Comparison of ENCODE assay signal across 26 cellular contexts in genomic region chr6:13049666-13050254, GRCh38.
DNase-seq lines count a peak whose midpoint lies in the region; ATAC-seq and TF ChIP-seq lines count a peak whose summit lies in the region.
"Had no signal": no experiment of that assay in that cellular context is flagged by ENCODE, and none has a peak within 500 bp of the region (broad histone marks: within the 10 kb centered on the region; RNA-seq: fewer than 3 reads in every experiment).

No MANE protein-coding gene starts in this region.

- H3K4me1 ChIP-seq in breast epithelium: no peaks in the 10 kb centered on the region
- no peaks in the 10 kb centered on the region for H3K4me1 ChIP-seq in PC-3 (ENCODE audit: insufficient read depth, low read length)
- no peaks in the 10 kb centered on the region for H3K4me1 ChIP-seq in mucosa of descending colon (ENCODE audit: low read depth)
- H3K4me1 ChIP-seq in adrenal gland (replicated peaks in 1 of 2): no peaks in the 10 kb centered on the region
- H3K4me1 ChIP-seq: A549 had no signal

- DNase-seq in T47D (ENCODE audit: low read depth in 1 of 2, low spot score in 1 of 2): peak; percentile 12 to 14
- DNase-seq in breast epithelium (ENCODE audit: low spot score in 2 of 2): no peak
- no peak for DNase-seq in PC-3
- DNase-seq in epithelial cell of proximal tubule (ENCODE audit: low read depth): no peak
- DNase-seq in mucosa of descending colon: no peak
- DNase-seq in adrenal gland: no peak
- DNase-seq in GM19238 (ENCODE audit: insufficient read length, low spot score): no peak
- DNase-seq: activated CD4-positive, alpha-beta memory T cell treated with anti-CD3 and anti-CD28 coated beads for 36 hours; activated CD4-positive, alpha-beta T cell treated with anti-CD3 and anti-CD28 coated beads for 1 hour; activated naive CD4-positive, alpha-beta T cell; activated naive CD8-positive, alpha-beta T cell treated with anti-CD3 and anti-CD28 coated beads, Interleukin-2, amount 50 U/mL, for 24 hours; CD4-positive, alpha-beta memory T cell; dorsolateral prefrontal cortex; HCEC 1CT; hypothalamus; Kasumi-1; NCI-H1694 treated with DMSO at 0.1 percent for 48 hours; NCI-H2171 treated with DMSO at 0.1 percent for 48 hours; NCI-H510A treated with DMSO at 0.1 percent for 48 hours; Right ventricle myocardium superior; stimulated activated CD4-positive, alpha-beta T cell treated with anti-CD3 and anti-CD28 coated beads, Interleukin-15, amount 100 ng/mL, for 24 hours; T-helper 17 cell had no signal

- no peaks in the 10 kb centered on the region for H3K9me2 ChIP-seq in PC-3 (replicated peaks; ENCODE audit: low read length)

- H3K36me3 ChIP-seq in breast epithelium (no peaks in the 10 kb centered on the region), PC-3 (ENCODE audit: low read depth, low read length) (no peaks in the 10 kb centered on the region), mucosa of descending colon (ENCODE audit: low read depth) (no peaks in the 10 kb centered on the region), adrenal gland (replicated peaks in 1 of 2) (no peaks in the 10 kb centered on the region)

- ATAC-seq in PC-3: no peak
- no peak for ATAC-seq in GM19328 (IDR thresholded peaks at IDR 0.05; ENCODE audit: unreplicated experiment)
- no peak for ATAC-seq in mucosa of descending colon
- ATAC-seq: A549; activated naive CD8-positive, alpha-beta T cell treated with anti-CD3 and anti-CD28 coated beads, Interleukin-2, amount 50 U/mL, for 24 hours; SK-N-SH treated with all-trans-retinoic acid at 6 μM for 48 hours; stimulated activated effector memory CD8-positive, alpha-beta T cell treated with anti-CD3 and anti-CD28 coated beads, Interleukin-12 subunit alpha, Interleukin-12 subunit beta, amount 100 ng/mL, for 72 hours; T-helper 17 cell had no signal

- POLR2A ChIA-PET in PC-3 (lab: Charles Lee; ENCODE audit: unreplicated experiment): no interaction called here

- intact Hi-C loops in breast epithelium (cut with DNase I; ENCODE audit: low total_unique reads): no loop called here
- intact Hi-C loops in PC-3 (cut with micrococcal nuclease): no loop called here
- intact Hi-C loops in mucosa of descending colon (cut with DNase I, micrococcal nuclease): no loop called here
- intact Hi-C loops in adrenal gland (cut with DNase I): no loop called here

- H3K79me2 ChIP-seq in PC-3 (ENCODE audit: low read length): no peaks in the 10 kb centered on the region

- H3K27me3 ChIP-seq in breast epithelium: no peaks in the 10 kb centered on the region
- peaks cover 33% of the 10 kb centered on the region; the same call in 1 of the 2 replicates for H3K27me3 ChIP-seq in PC-3 (ENCODE audit: low read length)
- H3K27me3 ChIP-seq in adrenal gland: no peaks in the 10 kb centered on the region
- H3K27me3 ChIP-seq: dorsolateral prefrontal cortex had no signal

- H4K20me1 ChIP-seq in PC-3 (ENCODE audit: low read length): no peaks in the 10 kb centered on the region

- H3K9ac ChIP-seq in PC-3 (ENCODE audit: low read length): no peak overlapping the region

- no TSS peak for BruUV-seq in PC-3 (replicated peaks; lab: Mats Ljungman, UMichigan)

- H3K4me3 ChIP-seq in breast epithelium (no peak overlapping the region), PC-3 (ENCODE audit: low read length) (no peak overlapping the region), epithelial cell of proximal tubule (ENCODE audit: low read depth, low read length) (no peak overlapping the region), mucosa of descending colon (no peak overlapping the region), adrenal gland (no peak overlapping the region)
- H3K4me3 ChIP-seq: A549, dorsolateral prefrontal cortex had no signal

- H3F3A ChIP-seq in PC-3 (ENCODE audit: low read length, unreplicated experiment): no peaks in the 10 kb centered on the region

- no peak overlapping the region for H3K27ac ChIP-seq in breast epithelium
- no peak overlapping the region for H3K27ac ChIP-seq in PC-3 (ENCODE audit: low read length)
- no peak overlapping the region for H3K27ac ChIP-seq in adrenal gland
- H3K27ac ChIP-seq: A549, dorsolateral prefrontal cortex had no signal

- CTCF ChIA-PET in PC-3 (lab: Charles Lee): no interaction called here

- TF ChIP-seq POLR2A in breast epithelium (IDR thresholded peaks at IDR 0.05) (no peak), adrenal gland (IDR thresholded peaks at IDR 0.05) (no peak)

- H3K4me2 ChIP-seq in PC-3 (ENCODE audit: low read length): no peak overlapping the region
- H3K4me2 ChIP-seq: A549 had no signal

- in situ Hi-C loops in T47D (cut with HindIII; ENCODE audit: low pct_unique_long_range_greater_than_20kb, low sequenced_read_pairs): no loop called here

- no peaks in the 10 kb centered on the region for H3K9me3 ChIP-seq in breast epithelium
- no peaks in the 10 kb centered on the region for H3K9me3 ChIP-seq in PC-3 (ENCODE audit: low read length)
- no peaks in the 10 kb centered on the region for H3K9me3 ChIP-seq in mucosa of descending colon
- no peaks in the 10 kb centered on the region for H3K9me3 ChIP-seq in adrenal gland (replicated peaks in 1 of 3)
- H3K9me3 ChIP-seq: A549 had no signal

- TF ChIP-seq CTCF in breast epithelium (IDR thresholded peaks at IDR 0.05) (no peak), PC-3 (conservative IDR thresholded peaks at IDR 0.05; ENCODE audit: low read depth, low read length) (0 out of 2 replicates have a peak, but pooled peaks have one; percentile 14), epithelial cell of proximal tubule (conservative IDR thresholded peaks at IDR 0.05; ENCODE audit: low read depth, low read length) (peak; percentile 46), mucosa of descending colon (IDR thresholded peaks at IDR 0.05) (no peak), adrenal gland (IDR thresholded peaks at IDR 0.05) (no peak)

- no peak overlapping the region for H2AFZ ChIP-seq in PC-3 (ENCODE audit: low read length)

Comparison
In these comparisons a context has a peak if more than half of its experiments do, and no peak if none do; other contexts are left out.
1. DNase-seq: peak in T47D (2 of 2); none in breast epithelium (0 of 2), PC-3 (single experiment), epithelial cell of proximal tubule (single experiment), mucosa of descending colon (0 of 3), adrenal gland (0 of 7) and GM19238 (single experiment).
2. CTCF ChIP-seq: peak in PC-3 (single experiment) and epithelial cell of proximal tubule (single experiment); none in breast epithelium (0 of 3), mucosa of descending colon (single experiment) and adrenal gland (0 of 6).